ENCODE assay signal across 14 cellular contexts in genomic region chr5:180885845-180886529, GRCh38. TPM values are rescaled to one million over a fixed set of nuclear protein-coding genes. Genes with fewer than 3 reads are reported as not detected.
A peak's percentile ranks its signal among the peaks of the same experiment; 100 is the strongest.
DNase-seq lines count a peak whose midpoint lies in the region; ATAC-seq and TF ChIP-seq lines count a peak whose summit lies in the region.
"Not testable (repeated sequence)": the region's sequence is repeated elsewhere in the genome, so short reads cannot be mapped to it uniquely, and the experiment has no call there.
"Had no signal": no experiment of that assay in that cellular context is flagged by ENCODE, and none has a peak within 500 bp of the region (broad histone marks: within the 10 kb centered on the region; RNA-seq: fewer than 3 reads in every experiment).

No MANE protein-coding gene starts in this region.

- H3K9me3 ChIP-seq in Peyer's patch; duodenal mucosa (ENCODE audit: control insufficient read depth in 1 of 2, low read length in 2 of 2); mucosa of rectum (ENCODE audit: control insufficient read depth in 2 of 2, low read length in 2 of 2): not testable (repeated sequence)

- H3K27me3 Mint-ChIP-seq in Calu3 (ENCODE audit: unreplicated experiment): not testable (repeated sequence)

- H3K4me1 Mint-ChIP-seq in Calu3 (ENCODE audit: low read depth, unreplicated experiment): not testable (repeated sequence)

- not testable (repeated sequence) for H3K36me3 ChIP-seq in Peyer's patch; duodenal mucosa (ENCODE audit: control insufficient read depth in 1 of 2, insufficient read depth in 2 of 2, low read length in 2 of 2); mucosa of rectum (ENCODE audit: control insufficient read depth in 2 of 2, insufficient read depth in 2 of 2, low read length in 2 of 2)

- TF ChIP-seq CTCF in Calu3 (IDR thresholded peaks at IDR 0.05; ENCODE audit: unreplicated experiment): not testable (repeated sequence)
- peak in 2 of 6 experiments; percentile 15 to 30 for TF ChIP-seq CTCF in Peyer's patch (IDR thresholded peaks at IDR 0.05)

- BruUV-seq in Calu3 (replicated peaks; lab: Mats Ljungman, UMichigan): not testable (repeated sequence)

- H3K4me1 ChIP-seq in Peyer's patch: peaks cover 0 to 11% (median 0%) of the 10 kb centered on the region in 4 donors
- H3K4me1 ChIP-seq in duodenal mucosa (ENCODE audit: control insufficient read depth in 1 of 2, insufficient read depth in 2 of 2, low read length in 2 of 2): not testable (repeated sequence)
- H3K4me1 ChIP-seq in mucosa of rectum (ENCODE audit: control insufficient read depth in 2 of 2, insufficient read depth in 2 of 2, low read length in 2 of 2): peaks cover 4 to 10% of the 10 kb centered on the region in 2 donors

- TF ChIP-seq POLR2A in Peyer's patch (IDR thresholded peaks at IDR 0.05): peak in 1 of 2 donors; percentile 60

- H3K27ac Mint-ChIP-seq in Calu3 (ENCODE audit: unreplicated experiment): not testable (repeated sequence)

- CTCF ChIA-PET in Calu3 (lab: Charles Lee): interaction anchor here (1.1 kb wide), 1 partner anchor 150 kb away, joined by 3 read pairs; no protein-coding TSS in a partner anchor

- H3K4me3 Mint-ChIP-seq in Calu3 (ENCODE audit: low read depth, unreplicated experiment): peak overlapping the region; percentile 17

- not testable (repeated sequence) for H3K9ac ChIP-seq in duodenal mucosa (ENCODE audit: low read depth in 1 of 2, low read length in 2 of 2)
- H3K9ac ChIP-seq in mucosa of rectum (ENCODE audit: low read depth in 1 of 2, low read length in 2 of 2): peak overlapping the region in 1 of 2 donors; percentile 54

- not testable (repeated sequence) for H3K9me3 Mint-ChIP-seq in Calu3 (ENCODE audit: low read depth, unreplicated experiment)

- not testable (repeated sequence) for H3K27me3 ChIP-seq in Peyer's patch; duodenal mucosa (ENCODE audit: control insufficient read depth in 1 of 2, insufficient read depth in 2 of 2, low read length in 2 of 2); mucosa of rectum (ENCODE audit: control insufficient read depth in 2 of 2, insufficient read depth in 2 of 2, low read length in 2 of 2)

- H3K27ac ChIP-seq in Peyer's patch (peak overlapping the region in 3 of 4 donors; percentile 27 to 92 (median 72)), mucosa of rectum (ENCODE audit: low read depth in 2 of 2, low read length in 2 of 2) (peak overlapping the region; percentile 77 to 86)
- H3K27ac ChIP-seq in duodenal mucosa (ENCODE audit: low read depth, low read length): not testable (repeated sequence)

- H3K36me3 Mint-ChIP-seq in Calu3 (ENCODE audit: insufficient read depth, unreplicated experiment): not testable (repeated sequence)

- H3K4me3 ChIP-seq in Peyer's patch (peak overlapping the region in 1 of 4 donors; percentile 23), duodenal mucosa (ENCODE audit: low read depth in 1 of 2, low read length in 2 of 2) (peak overlapping the region; percentile 1 to 62), mucosa of rectum (ENCODE audit: low read length in 2 of 2) (peak overlapping the region; percentile 56 to 67)

- intact Hi-C loops in Calu3 (cut with micrococcal nuclease; ENCODE audit: unreplicated experiment); left colon (cut with DNase I, micrococcal nuclease): not testable (repeated sequence)

- DNase-seq in Calu3 (peak; percentile 81), HT1080 (ENCODE audit: low read depth) (peak; percentile 30), NCI-H2227 (lab: John Stamatoyannopoulos, UW; ENCODE audit: unreplicated experiment) (peak; percentile 40), Peyer's patch (peak in 2 of 3 donors; percentile 88 to 91), left colon (peak; percentile 84 to 92), ureter (ENCODE audit: low spot score) (peak; percentile 73)

- ATAC-seq in left colon: peak; percentile 100

RNA-seq across cellular contexts. Expression of gene BTNL8, which starts 13.0 kb away (rescaled TPM):
- total RNA-seq in Calu3 (2022) (not detected in 2 replicates), Peyer's patch (100 to 1,000 TPM in 3 of 4 donors, 1 to 10 TPM in 1; 6.6 to 337 (median 134) TPM), left colon (100 to 1,000 TPM in 1 of 2 donors, 10 to 100 TPM in 1; 33.0 to 134 TPM), ureter (not detected)
- total RNA-seq in HT1080 (2014; rRNA removed; shearing (Covaris generic)): 0.18 TPM in 1 of 2 replicates, not detected in the other
- not detected in 2 replicates for polyA plus RNA-seq in HT1080 (2015; cell fraction: cytosol; rRNA removed)
- not detected in 2 replicates for polyA plus RNA-seq in HT1080 (2015; cell fraction: nucleus; rRNA removed)
- total RNA-seq: activated CD4-positive, alpha-beta memory T cell treated with anti-CD3 and anti-CD28 coated beads for 36 hours; activated naive CD4-positive, alpha-beta T cell treated with anti-CD3 and anti-CD28 coated beads for 36 hours; activated T-helper 1 cell treated with anti-CD3 and anti-CD28 coated beads, Interleukin-12 subunit alpha, Interleukin-12 subunit beta, Interleukin-2, Interleukin-4 antibody, amounts not matched to agents 30 ng/mL and 10 ng/mL and 1 ng/mL, durations not matched to agents 14 hours and 24 hours and 36 hours; cerebellum; naive thymus-derived CD4-positive, alpha-beta T cell had no signal
- polyA plus RNA-seq: AG04450; naive thymus-derived CD4-positive, alpha-beta T cell had no signal

RNA-seq across cellular contexts. Expression of gene ZFP62, which starts 24.9 kb away (rescaled TPM):
- total RNA-seq in Calu3 (2022): 43.5 and 46.4 TPM in 2 replicates
- total RNA-seq in HT1080 (2014; rRNA removed; shearing (Covaris generic)): 16.1 and 16.2 TPM in 2 replicates
- polyA plus RNA-seq in HT1080 (2015; cell fraction: cytosol; rRNA removed): 10.5 and 19.5 TPM in 2 replicates
- polyA plus RNA-seq in HT1080 (2015; cell fraction: nucleus; rRNA removed): 28.6 and 36.8 TPM in 2 replicates
- total RNA-seq in Peyer's patch: 10 to 100 TPM; 22.4 to 45.8 (median 36.4) TPM
- 10 to 100 TPM; 32.0 to 35.8 TPM for total RNA-seq in left colon
- 44.8 TPM for total RNA-seq in ureter

Comparison
In these comparisons a context has a peak if more than half of its experiments do, and no peak if none do; other contexts are left out.
1. DNase-seq: peak in every context shown above with its lines; median percentile 90 in Peyer's patch; 88 in left colon; 81 in Calu3; 73 in ureter; 40 in NCI-H2227; 30 in HT1080.